15 cellular contexts compared by ENCODE assay signal in the genomic region with DNA sequence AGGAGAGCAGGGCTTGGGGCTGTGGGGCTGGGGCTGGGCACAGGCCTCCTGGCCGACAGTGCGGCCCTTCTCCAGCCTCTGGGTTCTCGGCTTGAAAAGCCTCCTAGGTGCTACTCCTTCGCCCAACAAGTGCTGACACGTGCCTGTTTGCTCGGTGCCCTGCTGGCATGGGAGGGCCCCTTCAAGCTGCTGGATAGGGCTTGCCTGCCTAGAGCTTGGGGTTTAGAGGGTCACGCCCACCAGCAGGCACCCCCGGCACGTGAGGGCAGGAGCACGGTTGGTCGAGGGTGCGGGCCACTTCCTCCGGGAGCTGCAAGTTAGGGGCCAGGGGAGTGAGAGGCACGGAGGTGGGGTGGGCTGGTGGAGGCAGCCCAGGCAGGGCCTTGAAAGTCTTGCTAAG.
A peak's percentile ranks its signal among the peaks of the same experiment; 100 is the strongest.
DNase-seq lines count a peak whose midpoint lies in the region; ATAC-seq and TF ChIP-seq lines count a peak whose summit lies in the region.
"Had no signal": no experiment of that assay in that cellular context is flagged by ENCODE, and none has a peak within 500 bp of the region (broad histone marks: within the 10 kb centered on the region; RNA-seq: fewer than 3 reads in every experiment).

No MANE protein-coding gene starts in this region.

- H3T11ph ChIP-seq in H9 (ENCODE audit: low read length) = no peak overlapping the region

- H2AK5ac ChIP-seq in H9 (ENCODE audit: insufficient read length, low read length) = no peak overlapping the region

- CTCF ChIA-PET in MCF 10A (lab: Yijun Ruan, JAX) = interaction anchor here (0.6 to 2.4 kb wide), 10 partner anchors 16 to 652 kb away, joined by 3 to 20 read pairs (median 4); no protein-coding TSS in a partner anchor

- H3K56ac ChIP-seq in H9 (ENCODE audit: insufficient read length, low read depth, low read length) = no peak overlapping the region

- no peak overlapping the region for H2BK15ac ChIP-seq in H9 (ENCODE audit: low read depth, low read length)

- H3K9me3 Mint-ChIP-seq in H9 = no peaks in the 10 kb centered on the region
- H3K9me3 Mint-ChIP-seq in MCF 10A (ENCODE audit: unreplicated experiment) = no peaks in the 10 kb centered on the region
- no peaks in the 10 kb centered on the region for H3K9me3 Mint-ChIP-seq in natural killer cell treated with Interleukin-12 subunit alpha and Interleukin-12 subunit beta and Interleukin-15 and Interleukin-18, amount 100 ng/mL, for 72 hours
- H3K9me3 Mint-ChIP-seq: stimulated activated naive CD8-positive, alpha-beta T cell treated with anti-CD3 and anti-CD28 coated beads, Interleukin-15, amount 100 ng/mL, for 72 hours had no signal

- H3K36me3 Mint-ChIP-seq in H9 (ENCODE audit: insufficient read depth in 1 of 3, low read depth in 3 of 3) = peaks cover 0 to 16% (median 10%) of the 10 kb centered on the region in 3 experiments; a peak in 4 of 7 replicates
- peaks cover 71% of the 10 kb centered on the region for H3K36me3 Mint-ChIP-seq in MCF 10A (ENCODE audit: insufficient read depth, unreplicated experiment)
- H3K36me3 Mint-ChIP-seq in natural killer cell treated with Interleukin-12 subunit alpha and Interleukin-12 subunit beta and Interleukin-15 and Interleukin-18, amount 100 ng/mL, for 72 hours = no peaks in the 10 kb centered on the region

- TF ChIP-seq CTCF in H9 (conservative IDR thresholded peaks at IDR 0.05) (no peak), MCF 10A (IDR thresholded peaks at IDR 0.05; ENCODE audit: unreplicated experiment) (no peak), hepatocyte (IDR thresholded peaks at IDR 0.05; ENCODE audit: poor library complexity) (no peak), stomach (IDR thresholded peaks at IDR 0.05) (no peak)

- H2AFZ ChIP-seq in H9 (ENCODE audit: low read length) = no peak overlapping the region
- H2AFZ ChIP-seq in hepatocyte = no peak overlapping the region

- H3K4me1 Mint-ChIP-seq in H9 = 0 out of 4 replicates have a peak, but pooled peaks cover 0 to 3% of the 10 kb centered on the region in 2 experiments
- H3K4me1 Mint-ChIP-seq in MCF 10A (ENCODE audit: insufficient read depth, unreplicated experiment) = peaks cover 30% of the 10 kb centered on the region
- peaks cover 0 to 7% of the 10 kb centered on the region in 2 donors for H3K4me1 Mint-ChIP-seq in natural killer cell treated with Interleukin-12 subunit alpha and Interleukin-12 subunit beta and Interleukin-15 and Interleukin-18, amount 100 ng/mL, for 72 hours (ENCODE audit: low read depth in 2 of 2)
- H3K4me1 Mint-ChIP-seq: stimulated activated naive CD8-positive, alpha-beta T cell treated with anti-CD3 and anti-CD28 coated beads, Interleukin-15, amount 100 ng/mL, for 72 hours had no signal

- H3K4me3 Mint-ChIP-seq in H9 (no peak overlapping the region), MCF 10A (ENCODE audit: unreplicated experiment) (peak overlapping the region; percentile 42)
- H3K4me3 Mint-ChIP-seq in natural killer cell treated with Interleukin-12 subunit alpha and Interleukin-12 subunit beta and Interleukin-15 and Interleukin-18, amount 100 ng/mL, for 72 hours = no peak overlapping the region
- H3K4me3 Mint-ChIP-seq: stimulated activated naive CD8-positive, alpha-beta T cell treated with anti-CD3 and anti-CD28 coated beads, Interleukin-15, amount 100 ng/mL, for 72 hours had no signal

- H3K36me3 ChIP-seq in hepatocyte (replicated peaks; ENCODE audit: insufficient read depth, low read depth) (no peaks in the 10 kb centered on the region), stomach (peaks cover 23 to 71% (median 67%) of the 10 kb centered on the region in 4 donors)

- H3K23ac ChIP-seq in H9 (ENCODE audit: insufficient read length, low read depth, low read length) = no peak overlapping the region

- POLR2A ChIA-PET in MCF 10A (lab: Yijun Ruan, JAX) = interaction anchor here (0.6 to 2.0 kb wide), 21 partner anchors 9 to 268 kb away, joined by 3 to 21 read pairs (median 4); a partner anchor contains a TSS

- peak overlapping the region in 2 of 3 experiments; percentile 76 to 82; a peak in 2 of 7 replicates for H3K27ac Mint-ChIP-seq in H9
- H3K27ac Mint-ChIP-seq in MCF 10A (ENCODE audit: low read depth, unreplicated experiment) = peak overlapping the region; percentile 80
- no peak overlapping the region for H3K27ac Mint-ChIP-seq in natural killer cell treated with Interleukin-12 subunit alpha and Interleukin-12 subunit beta and Interleukin-15 and Interleukin-18, amount 100 ng/mL, for 72 hours

- no peaks in the 10 kb centered on the region for H3K23me2 ChIP-seq in H9 (ENCODE audit: insufficient read length, low read depth, low read length, poor library complexity, severe bottlenecking)

- H4K8ac ChIP-seq in H9 (replicated peaks; ENCODE audit: insufficient read length, low read depth, low read length) = no peak overlapping the region

- no peak overlapping the region for H3K14ac ChIP-seq in H9 (ENCODE audit: insufficient read depth, low read length)

- H3K27me3 Mint-ChIP-seq in H9 (ENCODE audit: low read depth) = no peaks in the 10 kb centered on the region
- no peaks in the 10 kb centered on the region for H3K27me3 Mint-ChIP-seq in MCF 10A (ENCODE audit: insufficient read depth, unreplicated experiment)
- no peaks in the 10 kb centered on the region for H3K27me3 Mint-ChIP-seq in natural killer cell treated with Interleukin-12 subunit alpha and Interleukin-12 subunit beta and Interleukin-15 and Interleukin-18, amount 100 ng/mL, for 72 hours
- H3K27me3 Mint-ChIP-seq: stimulated activated naive CD8-positive, alpha-beta T cell treated with anti-CD3 and anti-CD28 coated beads, Interleukin-15, amount 100 ng/mL, for 72 hours had no signal

- H3K9me2 ChIP-seq in hepatocyte (replicated peaks; ENCODE audit: insufficient read depth) = no peaks in the 10 kb centered on the region

- H4K20me1 ChIP-seq in H9 (ENCODE audit: control insufficient read depth, insufficient read depth, insufficient read length) = no peaks in the 10 kb centered on the region
- no peaks in the 10 kb centered on the region for H4K20me1 ChIP-seq in hepatocyte (ENCODE audit: insufficient read depth, poor library complexity, severe bottlenecking)

- H2BK20ac ChIP-seq in H9 (ENCODE audit: low read depth, low read length, poor library complexity, severe bottlenecking) = no peak overlapping the region

- H3K18ac ChIP-seq in H9 (ENCODE audit: insufficient read length, low read depth, low read length) = no peak overlapping the region

- TF ChIP-seq EP300 in stomach (IDR thresholded peaks at IDR 0.05) = no peak

- TF ChIP-seq POLR2A in stomach (IDR thresholded peaks at IDR 0.05) = no peak

- ATAC-seq in natural killer cell treated with Interleukin-12 subunit alpha and Interleukin-12 subunit beta and Interleukin-15 and Interleukin-18, amount 100 ng/mL, for 72 hours = no peak
- ATAC-seq: stimulated activated naive CD8-positive, alpha-beta T cell treated with anti-CD3 and anti-CD28 coated beads, Interleukin-15, amount 100 ng/mL, for 72 hours had no signal

- no TSS peak for BruUV-seq in MCF 10A (replicated peaks; lab: Mats Ljungman, UMichigan)

- H3K4me2 ChIP-seq in H9 (ENCODE audit: insufficient read depth, insufficient read length, low read length) (no peak overlapping the region), hepatocyte (no peak overlapping the region)
- H3K4me2 ChIP-seq: KMS-11 had no signal

- DNase-seq in H9 (no peak), MCF 10A (ENCODE audit: unreplicated experiment) (peak; percentile 67), hepatocyte (ENCODE audit: low spot score) (no peak), stomach (no peak), hepatic stellate cell (ENCODE audit: low spot score) (no peak), NCI-H2196 treated with DMSO at 0.1 percent for 48 hours (lab: John Stamatoyannopoulos, UW; ENCODE audit: unreplicated experiment) (no peak), NCI-H2171 (lab: John Stamatoyannopoulos, UW) (no peak)
- no peak for DNase-seq in natural killer cell treated with Interleukin-12 subunit alpha and Interleukin-12 subunit beta and Interleukin-15 and Interleukin-18, amount 100 ng/mL, for 72 hours (ENCODE audit: low spot score)
- DNase-seq: AML-193; foreskin melanocyte; NCI-H1436; NCI-H510A treated with DMSO at 0.1 percent for 48 hours; stimulated activated naive CD8-positive, alpha-beta T cell treated with anti-CD3 and anti-CD28 coated beads, Interleukin-15, amount 100 ng/mL, for 72 hours had no signal

- no peaks in the 10 kb centered on the region for H3K79me2 ChIP-seq in H9 (ENCODE audit: insufficient read depth, low read length)
- peaks cover 4% of the 10 kb centered on the region for H3K79me2 ChIP-seq in hepatocyte

- no peak overlapping the region for H3K4me3 ChIP-seq in hepatocyte
- no peak overlapping the region for H3K4me3 ChIP-seq in stomach

- H3K4me1 ChIP-seq in H9 (ENCODE audit: insufficient read depth, low read length) (no peaks in the 10 kb centered on the region), hepatocyte (ENCODE audit: insufficient read depth) (peaks cover 43% of the 10 kb centered on the region), stomach (peaks cover 58 to 71% (median 66%) of the 10 kb centered on the region in 4 donors)

- H3K79me1 ChIP-seq in H9 (ENCODE audit: insufficient read depth, low read depth, low read length, poor library complexity, severe bottlenecking) = no peaks in the 10 kb centered on the region

- H3K9ac ChIP-seq in H9 (ENCODE audit: extremely low read depth, insufficient read length, low read length) = no peak overlapping the region
- H3K9ac ChIP-seq: KMS-11 had no signal

- no peak overlapping the region for H2BK12ac ChIP-seq in H9 (ENCODE audit: insufficient read length, low read depth, low read length)

- no peak overlapping the region for H3K4ac ChIP-seq in H9 (ENCODE audit: low read depth, low read length)

- no peak overlapping the region for H2BK5ac ChIP-seq in H9 (ENCODE audit: insufficient read length, low read length)

- H3K27me3 ChIP-seq in H9 (ENCODE audit: insufficient read depth, low read length) (no peaks in the 10 kb centered on the region), hepatocyte (no peaks in the 10 kb centered on the region), stomach (no peaks in the 10 kb centered on the region)

- WGBS in H9 (ENCODE audit: extremely low coverage, insufficient read length, low lambda C conversion rate) = no CpG with 5 or more reads among the region's 14 CpGs
- 94% methylated on average over 14 of the region's 14 CpGs for WGBS in hepatocyte (ENCODE audit: low lambda C conversion rate, missing lambda C conversion rate)
- WGBS in stomach, 5 donors = 43 to 72% (median 57%) methylated on average over 10 to 14 of the region's 14 CpGs

- intact Hi-C loops in MCF 10A (cut with micrococcal nuclease) (loop anchor here (5.0 kb wide), 1 partner anchor 55 kb away; no protein-coding TSS in a partner anchor), stomach (cut with DNase I; ENCODE audit: low total_unique reads) (loop anchor here (10.0 kb wide), 1 partner anchor 98 kb away; no protein-coding TSS in a partner anchor)

- H3K9me3 ChIP-seq in H9 (ENCODE audit: control insufficient read depth, low read depth, low read length) (no peaks in the 10 kb centered on the region), hepatocyte (ENCODE audit: low read depth) (no peaks in the 10 kb centered on the region), stomach (no peaks in the 10 kb centered on the region)

- H2BK120ac ChIP-seq in H9 (ENCODE audit: low read depth, low read length, poor library complexity, severe bottlenecking) = no peak overlapping the region

- H4K91ac ChIP-seq in H9 (ENCODE audit: insufficient read length, low read depth, low read length) = no peak overlapping the region

- no peak overlapping the region for H4K5ac ChIP-seq in H9 (ENCODE audit: insufficient read length, low read depth, low read length)

- H3K27ac ChIP-seq in H9 (ENCODE audit: insufficient read length, low read depth, low read length) (no peak overlapping the region), hepatocyte (peak overlapping the region; percentile 51), stomach (peak overlapping the region in 4 of 5 donors; percentile 78 to 91 (median 89))
- H3K27ac ChIP-seq: HL-60, KMS-11 had no signal

Comparison
In these comparisons a context has a peak if more than half of its experiments do, and no peak if none do; other contexts are left out.
1. H3K27ac Mint-ChIP-seq: peak in H9 (2 of 3) and MCF 10A (single experiment); none in natural killer cell treated with Interleukin-12 subunit alpha and Interleukin-12 subunit beta and Interleukin-15 and Interleukin-18, amount 100 ng/mL, for 72 hours (0 of 2).